ENCODE assay signal across 20 cellular contexts in genomic region chr11:61883327-61883726, GRCh38. TPM values are rescaled to one million over a fixed set of nuclear protein-coding genes. Genes with fewer than 3 reads are reported as not detected.
DNase-seq lines count a peak whose midpoint lies in the region; ATAC-seq, FAIRE-seq and TF ChIP-seq lines count a peak whose summit lies in the region.
"Had no signal": no experiment of that assay in that cellular context is flagged by ENCODE, and none has a peak within 500 bp of the region (broad histone marks: within the 10 kb centered on the region; RNA-seq: fewer than 3 reads in every experiment).

No MANE protein-coding gene starts in this region.

- H2BK15ac ChIP-seq in IMR-90 (ENCODE audit: low read depth, low read length), result no peak overlapping the region
- H2BK15ac ChIP-seq in mesenchymal stem cell (ENCODE audit: low read depth, poor library complexity, severe bottlenecking), result no peak overlapping the region

- CTCF ChIA-PET in IMR-90 (lab: Yijun Ruan, JAX) (no interaction called here), K562 (lab: Yijun Ruan, JAX; ENCODE audit: low intra/inter-chr PET ratio) (no interaction called here)

- H3K27ac ChIP-seq in IMR-90 (ENCODE audit: insufficient read depth, low read length) (no peak overlapping the region), K562 (ENCODE audit: extremely low read depth, low read depth, low read length) (no peak overlapping the region), mesenchymal stem cell (ENCODE audit: low read length, poor library complexity, severe bottlenecking) (no peak overlapping the region)
- H3K27ac ChIP-seq: PC-9, SK-N-MC had no signal

- WGBS in IMR-90 (ENCODE audit: extremely low coverage in 2 of 2, insufficient read length in 1 of 2), 2 experiments, result 82% methylated on average over 4 of the region's 10 CpGs; no CpG with 5 or more reads in 1 of the 2 experiments
- 78% methylated on average over 10 of the region's 10 CpGs for WGBS in K562 (ENCODE audit: insufficient coverage, low coverage, missing lambda C conversion rate)
- WGBS in mesenchymal stem cell, result 93% methylated on average over 10 of the region's 10 CpGs

- BruUV-seq in IMR-90 (replicated peaks; lab: Mats Ljungman, UMichigan) (no TSS peak), K562 (replicated peaks; lab: Mats Ljungman, UMichigan) (no TSS peak)

- H3K23ac ChIP-seq in IMR-90 (ENCODE audit: low read depth, low read length) (0 out of 2 replicates have a peak overlapping the region, but pooled peaks have one; percentile 20), mesenchymal stem cell (ENCODE audit: low read length in 2 of 2) (no peak overlapping the region)

- dilution Hi-C loops in IMR-90 (cut with HindIII; ENCODE audit: low sequenced_read_pairs, unreplicated experiment), result no loop called here

- FAIRE-seq in K562 (lab: Jason Lieb, UNC), result peak; percentile 29
- FAIRE-seq: GM12891 had no signal

- H3K9ac ChIP-seq in IMR-90 (ENCODE audit: low read depth, low read length) (no peak overlapping the region), K562 (ENCODE audit: insufficient read depth in 1 of 2, low read depth in 2 of 2, low read length in 2 of 2) (peak overlapping the region in 1 of 2 experiments; percentile 79; a peak in 2 of 4 replicates), mesenchymal stem cell (ENCODE audit: low read length) (no peak overlapping the region)

- no peak overlapping the region for H2BK12ac ChIP-seq in mesenchymal stem cell (ENCODE audit: low read length in 2 of 2)

- H3K4ac ChIP-seq in IMR-90 (ENCODE audit: low read depth, low read length) (no peak overlapping the region; the same call in 1 of the 2 replicates), mesenchymal stem cell (ENCODE audit: low read depth in 1 of 2, low read length in 2 of 2) (no peak overlapping the region)

- no peak overlapping the region for H3K56ac ChIP-seq in IMR-90 (ENCODE audit: extremely low read depth, insufficient read depth, low read length)

- DNase-seq in AG10803 (ENCODE audit: low read depth), result peak; percentile 25
- DNase-seq in IMR-90, result no peak
- DNase-seq in K562 (ENCODE audit: extremely low read depth in 1 of 4, low spot score in 3 of 4), result no peak
- DNase-seq in mesenchymal stem cell, result no peak
- no peak for DNase-seq in activated T-cell treated with anti-CD3 and anti-CD28 coated beads, Interleukin-2, amount 50 U/mL, for 48 hours
- DNase-seq in NCI-H446 treated with DMSO at 0.1 percent for 48 hours (lab: John Stamatoyannopoulos, UW), result no peak
- no peak for DNase-seq in NCI-H2171 treated with DMSO at 0.1 percent for 48 hours (lab: John Stamatoyannopoulos, UW)
- DNase-seq in activated CD4-positive, alpha-beta T cell treated with anti-CD3 and anti-CD28 coated beads, Interleukin-2, amount 50 U/mL, for 48 hours, result no peak
- DNase-seq: DMS 273 treated with DMSO at 0.1 percent for 48 hours, GDM1, H9, KG1, NCI-H1436, NCI-H2029 treated with DMSO at 0.1 percent for 48 hours, NCI-H510A treated with DMSO at 0.1 percent for 48 hours, NCI-H82, PC-9 had no signal

- peak overlapping the region; percentile 47; the same call in 1 of the 2 replicates for H2BK20ac ChIP-seq in IMR-90 (ENCODE audit: low read depth, low read length)

- no peak overlapping the region for H2BK5ac ChIP-seq in IMR-90 (ENCODE audit: low read depth, low read length, poor library complexity, severe bottlenecking)
- H2BK5ac ChIP-seq in mesenchymal stem cell (ENCODE audit: low read depth, low read length, poor library complexity, severe bottlenecking), result no peak overlapping the region

- H3K27me3 ChIP-seq in IMR-90 (ENCODE audit: control insufficient read depth, insufficient read depth, low read length), result no peaks in the 10 kb centered on the region
- H3K27me3 ChIP-seq in K562 (ENCODE audit: control insufficient read depth in 2 of 2, insufficient read depth in 2 of 2, low read length in 2 of 2), result no peaks in the 10 kb centered on the region
- H3K27me3 ChIP-seq in mesenchymal stem cell (ENCODE audit: control insufficient read depth in 1 of 2, insufficient read depth in 1 of 2, low read length in 2 of 2), result no peaks in the 10 kb centered on the region

- TF ChIP-seq EP300 in K562 (IDR thresholded peaks at IDR 0.05; ENCODE audit: low read length), result no peak

- POLR2A ChIA-PET in IMR-90 (lab: Charles Lee; ENCODE audit: unreplicated experiment), result no interaction called here
- POLR2A ChIA-PET in K562 (lab: Yijun Ruan, JAX), result interaction anchor here (1.2 kb wide), 1 partner anchor 86 kb away, joined by 3 read pairs; no protein-coding TSS in a partner anchor

- H3K14ac ChIP-seq in IMR-90 (replicated peaks; ENCODE audit: low read depth, low read length) (no peak overlapping the region), mesenchymal stem cell (ENCODE audit: low read length in 2 of 2) (no peak overlapping the region)

- TF ChIP-seq POLR2A in IMR-90 (IDR thresholded peaks at IDR 0.05; ENCODE audit: low read depth, low read length), result no peak
- TF ChIP-seq POLR2A in K562 (conservative IDR thresholded peaks at IDR 0.05), result no peak

- no peak for TF ChIP-seq RAD21 in IMR-90 (IDR thresholded peaks at IDR 0.05; ENCODE audit: low read length)
- no peak for TF ChIP-seq RAD21 in K562 (CRISPR knock-in tag; conservative IDR thresholded peaks at IDR 0.05 in 1 of 2, IDR thresholded peaks at IDR 0.05 in 1 of 2)

- H3K4me1 ChIP-seq in IMR-90 (ENCODE audit: control insufficient read depth, insufficient read depth, low read length) (peaks cover 12% of the 10 kb centered on the region), K562 (replicated peaks in 1 of 2; ENCODE audit: control insufficient read depth in 2 of 2, insufficient read depth in 2 of 2, low read length in 2 of 2) (peaks cover 19 to 50% of the 10 kb centered on the region in 2 experiments; a peak in 4 of 5 replicates), mesenchymal stem cell (ENCODE audit: control insufficient read depth, insufficient read depth, low read depth, low read length) (peaks cover 12% of the 10 kb centered on the region)

- no peak overlapping the region; the same call in 1 of the 2 replicates for H4K91ac ChIP-seq in IMR-90 (ENCODE audit: insufficient read depth, low read depth, low read length)
- H4K91ac ChIP-seq in mesenchymal stem cell (ENCODE audit: low read length), result peak overlapping the region; percentile 43

- no peak overlapping the region for H4K5ac ChIP-seq in IMR-90 (ENCODE audit: low read depth, low read length)

- in situ Hi-C loops in IMR-90 (cut with MboI; ENCODE audit: low sequenced_read_pairs) (no loop called here), K562 (cut with MboI) (no loop called here)

- ATAC-seq in IMR-90 (ENCODE audit: low read depth) (no peak), K562 (no peak)

- H2AK5ac ChIP-seq in IMR-90 (ENCODE audit: low read depth, low read length), result peak overlapping the region; percentile 1; the same call in 1 of the 2 replicates
- no peak overlapping the region for H2AK5ac ChIP-seq in mesenchymal stem cell (ENCODE audit: low read length, severe bottlenecking)

- H3K4me2 ChIP-seq in IMR-90 (ENCODE audit: low read depth, low read length) (no peak overlapping the region), K562 (ENCODE audit: insufficient read depth, low read length) (no peak overlapping the region), mesenchymal stem cell (ENCODE audit: low read length, poor library complexity, severe bottlenecking) (no peak overlapping the region)
- H3K4me2 ChIP-seq: PC-9 had no signal

- no peak overlapping the region for H3K18ac ChIP-seq in IMR-90 (ENCODE audit: low read depth, low read length)
- H3K18ac ChIP-seq in mesenchymal stem cell (ENCODE audit: low read depth in 1 of 2, low read length in 2 of 2), result no peak overlapping the region

- H4K20me1 ChIP-seq in IMR-90 (ENCODE audit: insufficient read depth, low read length), result peaks cover 23% of the 10 kb centered on the region; the same call in 1 of the 2 replicates
- H4K20me1 ChIP-seq in K562 (replicated peaks; ENCODE audit: control insufficient read depth, insufficient read depth, low read length), result 0 out of 2 replicates have a peak, but pooled peaks cover 7% of the 10 kb centered on the region

- H3K4me3 ChIP-seq in AG10803 (ENCODE audit: low read length) (no peak overlapping the region), IMR-90 (ENCODE audit: insufficient read depth, low read depth, low read length) (no peak overlapping the region), K562 (no peak overlapping the region), mesenchymal stem cell (ENCODE audit: insufficient read depth in 1 of 2, low read depth in 1 of 2, low read length in 2 of 2) (no peak overlapping the region)
- H3K4me3 ChIP-seq: PC-9, SK-N-MC had no signal

- peak overlapping the region; percentile 76 for H2AK9ac ChIP-seq in IMR-90 (replicated peaks; ENCODE audit: low read depth, low read length, poor library complexity)

- H3K9me1 ChIP-seq in IMR-90 (ENCODE audit: insufficient read depth, low read length) (peaks cover 24% of the 10 kb centered on the region), K562 (ENCODE audit: control insufficient read depth, insufficient read depth, low read length) (peaks cover 7% of the 10 kb centered on the region)

- peaks cover 12% of the 10 kb centered on the region for H3K36me3 ChIP-seq in IMR-90 (ENCODE audit: control insufficient read depth, insufficient read depth, low read length)
- peaks cover 15% of the 10 kb centered on the region; the same call in 2 of the 3 replicates for H3K36me3 ChIP-seq in K562 (ENCODE audit: control insufficient read depth, insufficient read depth, low read length)
- H3K36me3 ChIP-seq in mesenchymal stem cell (ENCODE audit: control insufficient read depth in 1 of 2, insufficient read depth in 2 of 2, low read depth in 1 of 2, low read length in 2 of 2), result peaks cover 9 to 46% of the 10 kb centered on the region in 2 experiments

- peaks cover 24 to 74% of the 10 kb centered on the region in 2 experiments for H3K79me1 ChIP-seq in IMR-90 (ENCODE audit: low read depth in 1 of 2, low read length in 2 of 2)
- H3K79me1 ChIP-seq in mesenchymal stem cell (replicated peaks; ENCODE audit: low read length, poor library complexity, severe bottlenecking), result peaks cover 40% of the 10 kb centered on the region

- no peak overlapping the region for H4K8ac ChIP-seq in IMR-90 (ENCODE audit: low read depth in 2 of 2, low read length in 2 of 2)
- no peak overlapping the region for H4K8ac ChIP-seq in mesenchymal stem cell (ENCODE audit: low read length)

- intact Hi-C loops in IMR-90 (cut with micrococcal nuclease) (no loop called here), K562 (cut with micrococcal nuclease) (no loop called here)

- H2BK120ac ChIP-seq in IMR-90 (ENCODE audit: low read depth, low read length) (no peak overlapping the region), mesenchymal stem cell (ENCODE audit: low read depth, low read length) (no peak overlapping the region)

- H3K79me2 ChIP-seq in K562 (ENCODE audit: control insufficient read depth, insufficient read depth, low read length), result peaks cover 36% of the 10 kb centered on the region

- no peak for TF ChIP-seq CTCF in AG10803 (conservative IDR thresholded peaks at IDR 0.05; ENCODE audit: low read length)
- no peak for TF ChIP-seq CTCF in IMR-90 (conservative IDR thresholded peaks at IDR 0.05; ENCODE audit: low read depth, low read length)
- no peak for TF ChIP-seq CTCF in K562 (IDR thresholded peaks at IDR 0.05 in 2 of 3, conservative IDR thresholded peaks at IDR 0.05 in 1 of 3; ENCODE audit: insufficient read depth in 2 of 3, low read depth in 1 of 3, low read length in 3 of 3)

- no peak overlapping the region for H2AFZ ChIP-seq in IMR-90 (replicated peaks; ENCODE audit: low read length, poor library complexity)
- no peak overlapping the region for H2AFZ ChIP-seq in K562 (ENCODE audit: low read depth, low read length)
- no peak overlapping the region for H2AFZ ChIP-seq in mesenchymal stem cell (ENCODE audit: low read depth, low read length)
- H2AFZ ChIP-seq: PC-9 had no signal

- H3K9me3 ChIP-seq in IMR-90 (ENCODE audit: control insufficient read depth, insufficient read depth, low read length) (peaks cover 3% of the 10 kb centered on the region; the same call in 1 of the 2 replicates), K562 (replicated peaks; ENCODE audit: control insufficient read depth, insufficient read depth, low read depth, low read length) (no peaks in the 10 kb centered on the region), mesenchymal stem cell (ENCODE audit: control insufficient read depth, low read length) (no peaks in the 10 kb centered on the region)

RNA-seq across cellular contexts. Expression of gene FADS3, which starts 8.0 kb away (rescaled TPM):
- total RNA-seq in IMR-90 (2012; rRNA removed) (38.0 and 54.5 TPM in 2 replicates), K562 (2014; rRNA removed) (92.7 and 125 TPM in 2 replicates), K562 (2014; rRNA removed; fragmentation: Illumina TruSeq; extraction: Trizol) (18.6 and 32.4 TPM in 2 replicates), K562 (2015; rRNA removed; fragmentation: Illumina TruSeq; extraction: Trizol) (55.1 and 55.3 TPM in 2 replicates), K562 (2021) (105 and 106 TPM in 2 replicates)
- polyA plus RNA-seq in IMR-90 (2012; rRNA removed) (110 and 147 TPM in 2 replicates), K562 (2011; rRNA removed) (148 and 226 TPM in 2 replicates), K562 (2014; fragmentation: Illumina TruSeq; extraction: Trizol) (92.0 and 101 TPM in 2 replicates), K562 (2014; fragmentation: Nextera tagmentation; extraction: Ambion mirVana) (1 to 10 TPM in 1 of 2 experiments, under 1 TPM in 1; 0.97 to 3.3 TPM), K562 (2014; rRNA removed) (133 and 139 TPM in 2 replicates)
- polyA plus RNA-seq in IMR-90 (2012; cell fraction: cytosol; rRNA removed), result 34.0 and 101 TPM in 2 replicates
- 556 and 1,224 TPM in 2 replicates for polyA plus RNA-seq in IMR-90 (2012; cell fraction: nucleus; rRNA removed; ENCODE audit: low replicate concordance)
- 196 and 689 TPM in 2 replicates for total RNA-seq in K562 (2011; cell fraction: chromatin; rRNA removed; ENCODE audit: low replicate concordance)
- 626 and 786 TPM in 2 replicates for total RNA-seq in K562 (2011; cell fraction: nucleolus; rRNA removed)
- 287 and 362 TPM in 2 replicates for total RNA-seq in K562 (2011; cell fraction: nucleoplasm; rRNA removed)
- 155 and 315 TPM in 2 replicates for polyA plus RNA-seq in K562 (2011; cell fraction: cytosol; rRNA removed)
- polyA plus RNA-seq in K562 (2011; cell fraction: nucleus; rRNA removed), result 2,057 and 2,412 TPM in 2 replicates
- polyA plus RNA-seq in K562 (2012), result 65.8 and 82.0 TPM in 2 replicates
- polyA minus RNA-seq in K562 (2011; rRNA and poly(A)+ RNA removed), result 33.8 and 64.4 TPM in 2 replicates
- 109 and 120 TPM in 2 replicates for polyA minus RNA-seq in K562 (2011; cell fraction: cytosol; rRNA and poly(A)+ RNA removed)
- 200 TPM in 2 replicates for polyA minus RNA-seq in K562 (2011; cell fraction: nucleus; rRNA and poly(A)+ RNA removed)
- polyA plus RNA-seq in mesenchymal stem cell (2013, experiment 1 of 2), result 65.4 TPM
- polyA plus RNA-seq in mesenchymal stem cell (2013, experiment 2 of 2), result 66.5 TPM

RNA-seq across cellular contexts. Expression of gene RAB3IL1, which starts 34.0 kb away (rescaled TPM):
- total RNA-seq in IMR-90 (2012; rRNA removed), result 0.28 and 0.72 TPM in 2 replicates
- polyA plus RNA-seq in IMR-90 (2012; rRNA removed), result 1.9 TPM in 2 replicates
- 0.84 and 2.4 TPM in 2 replicates for polyA plus RNA-seq in IMR-90 (2012; cell fraction: cytosol; rRNA removed)
- polyA plus RNA-seq in IMR-90 (2012; cell fraction: nucleus; rRNA removed; ENCODE audit: low replicate concordance), result 2.7 and 2.8 TPM in 2 replicates
- 21.2 and 46.4 TPM in 2 replicates for total RNA-seq in K562 (2011; cell fraction: chromatin; rRNA removed; ENCODE audit: low replicate concordance)
- total RNA-seq in K562 (2011; cell fraction: nucleolus; rRNA removed), result 27.3 and 33.0 TPM in 2 replicates
- total RNA-seq in K562 (2011; cell fraction: nucleoplasm; rRNA removed), result 19.3 and 24.0 TPM in 2 replicates
- total RNA-seq in K562 (2014; rRNA removed), result 17.6 and 19.8 TPM in 2 replicates
- 2.0 and 3.7 TPM in 2 replicates for total RNA-seq in K562 (2014; rRNA removed; fragmentation: Illumina TruSeq; extraction: Trizol)
- total RNA-seq in K562 (2015; rRNA removed; fragmentation: Illumina TruSeq; extraction: Trizol), result 8.9 and 10.3 TPM in 2 replicates
- 42.6 and 46.2 TPM in 2 replicates for total RNA-seq in K562 (2021)
- polyA plus RNA-seq in K562 (2011; rRNA removed), result 15.5 and 17.7 TPM in 2 replicates
- polyA plus RNA-seq in K562 (2011; cell fraction: cytosol; rRNA removed), result 18.3 and 41.7 TPM in 2 replicates
- 25.8 and 42.6 TPM in 2 replicates for polyA plus RNA-seq in K562 (2011; cell fraction: nucleus; rRNA removed)
- polyA plus RNA-seq in K562 (2012), result 15.9 and 29.1 TPM in 2 replicates
- 25.1 and 31.8 TPM in 2 replicates for polyA plus RNA-seq in K562 (2014; fragmentation: Illumina TruSeq; extraction: Trizol)
- polyA plus RNA-seq in K562 (2014; fragmentation: Nextera tagmentation; extraction: Ambion mirVana), result under 1 TPM; 0.15 to 0.25 TPM
- 28.2 and 29.7 TPM in 2 replicates for polyA plus RNA-seq in K562 (2014; rRNA removed)
- polyA minus RNA-seq in K562 (2011; rRNA and poly(A)+ RNA removed), result 6.1 and 11.2 TPM in 2 replicates
- polyA minus RNA-seq in K562 (2011; cell fraction: cytosol; rRNA and poly(A)+ RNA removed), result 22.8 and 26.0 TPM in 2 replicates
- polyA minus RNA-seq in K562 (2011; cell fraction: nucleus; rRNA and poly(A)+ RNA removed), result 13.3 and 13.9 TPM in 2 replicates
- polyA plus RNA-seq in mesenchymal stem cell (2013, experiment 1 of 2), result 10.9 TPM
- 10.4 TPM for polyA plus RNA-seq in mesenchymal stem cell (2013, experiment 2 of 2)
- polyA plus RNA-seq: CD14-positive monocyte had no signal

RNA-seq across cellular contexts. Expression of gene FADS2, which starts 55.2 kb away (rescaled TPM):
- total RNA-seq in IMR-90 (2012; rRNA removed) (31.9 and 33.3 TPM in 2 replicates), K562 (2014; rRNA removed) (13.2 and 17.7 TPM in 2 replicates), K562 (2014; rRNA removed; fragmentation: Illumina TruSeq; extraction: Trizol) (14.5 and 16.2 TPM in 2 replicates), K562 (2015; rRNA removed; fragmentation: Illumina TruSeq; extraction: Trizol) (11.5 and 12.0 TPM in 2 replicates), K562 (2021) (28.6 and 30.4 TPM in 2 replicates)
- polyA plus RNA-seq in IMR-90 (2012; rRNA removed) (88.4 and 98.4 TPM in 2 replicates), K562 (2011; rRNA removed) (42.8 and 57.1 TPM in 2 replicates), K562 (2014; fragmentation: Illumina TruSeq; extraction: Trizol) (33.9 and 39.7 TPM in 2 replicates), K562 (2014; fragmentation: Nextera tagmentation; extraction: Ambion mirVana) (1 to 10 TPM; 2.9 to 5.3 TPM), K562 (2014; rRNA removed) (23.9 and 27.2 TPM in 2 replicates)
- polyA plus RNA-seq in IMR-90 (2012; cell fraction: cytosol; rRNA removed), result 45.4 and 87.9 TPM in 2 replicates
- polyA plus RNA-seq in IMR-90 (2012; cell fraction: nucleus; rRNA removed; ENCODE audit: low replicate concordance), result 69.4 and 94.9 TPM in 2 replicates
- total RNA-seq in K562 (2011; cell fraction: chromatin; rRNA removed; ENCODE audit: low replicate concordance), result 49.3 and 107 TPM in 2 replicates
- total RNA-seq in K562 (2011; cell fraction: nucleolus; rRNA removed), result 68.6 and 70.4 TPM in 2 replicates
- total RNA-seq in K562 (2011; cell fraction: nucleoplasm; rRNA removed), result 66.5 and 86.0 TPM in 2 replicates
- 45.6 and 51.9 TPM in 2 replicates for polyA plus RNA-seq in K562 (2011; cell fraction: cytosol; rRNA removed)
- 34.1 and 48.4 TPM in 2 replicates for polyA plus RNA-seq in K562 (2011; cell fraction: nucleus; rRNA removed)
- 27.8 and 43.6 TPM in 2 replicates for polyA plus RNA-seq in K562 (2012)
- 38.9 and 48.8 TPM in 2 replicates for polyA minus RNA-seq in K562 (2011; rRNA and poly(A)+ RNA removed)
- 21.3 and 32.6 TPM in 2 replicates for polyA minus RNA-seq in K562 (2011; cell fraction: cytosol; rRNA and poly(A)+ RNA removed)
- 10.5 and 15.2 TPM in 2 replicates for polyA minus RNA-seq in K562 (2011; cell fraction: nucleus; rRNA and poly(A)+ RNA removed)
- polyA plus RNA-seq in mesenchymal stem cell (2013, experiment 1 of 2), result 1,185 TPM
- polyA plus RNA-seq in mesenchymal stem cell (2013, experiment 2 of 2), result 1,187 TPM
